In the genomic region with DNA sequence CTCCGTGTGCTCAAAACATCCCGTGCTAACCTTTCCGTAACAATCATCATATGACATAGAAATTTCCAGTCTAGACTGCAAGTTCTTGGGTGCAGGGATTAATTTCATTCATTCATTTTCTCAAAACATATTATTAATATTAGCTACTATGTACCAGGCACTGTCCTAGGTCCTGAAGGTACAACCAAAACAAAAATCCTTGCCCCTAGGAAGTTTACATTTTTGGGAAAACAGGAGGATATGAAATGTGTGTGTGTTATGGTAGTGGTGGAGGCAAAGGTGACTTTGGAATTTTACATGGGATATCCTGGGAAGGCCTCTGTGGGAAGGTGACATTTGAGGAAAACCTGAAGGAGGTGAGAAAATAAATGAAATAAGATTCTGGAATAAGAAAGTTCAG, we compare ENCODE assay signal across 3 cellular contexts.
TF ChIP-seq lines count a peak whose summit lies in the region.

No MANE protein-coding gene starts in this region.

TF ChIP-seq in A549, 52 proteins besides CTCF, POLR2A, EP300 and RAD21:
- TF ChIP-seq, protein P1, sequence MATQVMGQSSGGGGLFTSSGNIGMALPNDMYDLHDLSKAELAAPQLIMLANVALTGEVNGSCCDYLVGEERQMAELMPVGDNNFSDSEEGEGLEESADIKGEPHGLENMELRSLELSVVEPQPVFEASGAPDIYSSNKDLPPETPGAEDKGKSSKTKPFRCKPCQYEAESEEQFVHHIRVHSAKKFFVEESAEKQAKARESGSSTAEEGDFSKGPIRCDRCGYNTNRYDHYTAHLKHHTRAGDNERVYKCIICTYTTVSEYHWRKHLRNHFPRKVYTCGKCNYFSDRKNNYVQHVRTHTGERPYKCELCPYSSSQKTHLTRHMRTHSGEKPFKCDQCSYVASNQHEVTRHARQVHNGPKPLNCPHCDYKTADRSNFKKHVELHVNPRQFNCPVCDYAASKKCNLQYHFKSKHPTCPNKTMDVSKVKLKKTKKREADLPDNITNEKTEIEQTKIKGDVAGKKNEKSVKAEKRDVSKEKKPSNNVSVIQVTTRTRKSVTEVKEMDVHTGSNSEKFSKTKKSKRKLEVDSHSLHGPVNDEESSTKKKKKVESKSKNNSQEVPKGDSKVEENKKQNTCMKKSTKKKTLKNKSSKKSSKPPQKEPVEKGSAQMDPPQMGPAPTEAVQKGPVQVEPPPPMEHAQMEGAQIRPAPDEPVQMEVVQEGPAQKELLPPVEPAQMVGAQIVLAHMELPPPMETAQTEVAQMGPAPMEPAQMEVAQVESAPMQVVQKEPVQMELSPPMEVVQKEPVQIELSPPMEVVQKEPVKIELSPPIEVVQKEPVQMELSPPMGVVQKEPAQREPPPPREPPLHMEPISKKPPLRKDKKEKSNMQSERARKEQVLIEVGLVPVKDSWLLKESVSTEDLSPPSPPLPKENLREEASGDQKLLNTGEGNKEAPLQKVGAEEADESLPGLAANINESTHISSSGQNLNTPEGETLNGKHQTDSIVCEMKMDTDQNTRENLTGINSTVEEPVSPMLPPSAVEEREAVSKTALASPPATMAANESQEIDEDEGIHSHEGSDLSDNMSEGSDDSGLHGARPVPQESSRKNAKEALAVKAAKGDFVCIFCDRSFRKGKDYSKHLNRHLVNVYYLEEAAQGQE (IDR thresholded peaks at IDR 0.05): peak; percentile 65; the same call in 1 of the 2 replicates
- TF ChIP-seq CBX8 (IDR thresholded peaks at IDR 0.05): no peak
TF ChIP-seq in A549: peak in this region for 1.

TF ChIP-seq in GM23338, 12 proteins besides CTCF, POLR2A, EP300 and RAD21 (continued from another document):
- TF ChIP-seq, protein P1 (IDR thresholded peaks at IDR 0.05; ENCODE audit: unreplicated experiment): peak; percentile 25

TF ChIP-seq in HEK293, 187 proteins besides CTCF, POLR2A, EP300 and RAD21 (continued from another document):
- TF ChIP-seq, protein P1 (tag by site-specific recombination; IDR thresholded peaks at IDR 0.05): peak; percentile 56; the same call in 1 of the 2 replicates
